19 cellular contexts compared by ENCODE assay signal in genomic region chr22:28246392-28246791, GRCh38.
A peak's percentile ranks its signal among the peaks of the same experiment; 100 is the strongest.
DNase-seq lines count a peak whose midpoint lies in the region; ATAC-seq and TF ChIP-seq lines count a peak whose summit lies in the region.
"Had no signal": no experiment of that assay in that cellular context is flagged by ENCODE, and none has a peak within 500 bp of the region (broad histone marks: within the 10 kb centered on the region; RNA-seq: fewer than 3 reads in every experiment).

No MANE protein-coding gene starts in this region.

- H3K4me3 ChIP-seq in choroid plexus epithelial cell (ENCODE audit: low read depth, low read length) (no peak overlapping the region), mesendoderm (ENCODE audit: low read length) (no peak overlapping the region)
- H3K4me3 ChIP-seq: A549, right atrium auricular region, upper lobe of left lung had no signal

- no peak overlapping the region for H3K18ac ChIP-seq in mesendoderm (ENCODE audit: low read length)

- no peak overlapping the region for H3K27ac ChIP-seq in mesendoderm (ENCODE audit: low read depth, low read length)
- H3K27ac ChIP-seq: A549, right atrium auricular region, upper lobe of left lung had no signal

- H3K79me1 ChIP-seq in mesendoderm (ENCODE audit: low read length) = no peaks in the 10 kb centered on the region

- no peaks in the 10 kb centered on the region for H3K36me3 ChIP-seq in mesendoderm (ENCODE audit: control insufficient read depth, insufficient read depth, low read length)
- H3K36me3 ChIP-seq: right atrium auricular region, upper lobe of left lung had no signal

- no peaks in the 10 kb centered on the region for H3K27me3 ChIP-seq in mesendoderm (ENCODE audit: insufficient read depth, low read length, poor library complexity)
- H3K27me3 ChIP-seq: right atrium auricular region, upper lobe of left lung had no signal

- H2BK5ac ChIP-seq in mesendoderm (ENCODE audit: low read length) = no peak overlapping the region

- TF ChIP-seq CTCF in choroid plexus epithelial cell (conservative IDR thresholded peaks at IDR 0.05; ENCODE audit: low read depth, low read length) = no peak

- WGBS in mesendoderm (ENCODE audit: extremely low coverage, insufficient coverage, low lambda C conversion rate) = no CpG with 5 or more reads among the region's 2 CpGs

- H2BK15ac ChIP-seq in mesendoderm (replicated peaks; ENCODE audit: low read depth) = no peak overlapping the region

- no peak overlapping the region for H3K56ac ChIP-seq in mesendoderm (ENCODE audit: low read length)

- DNase-seq in AG08395 (ENCODE audit: low spot score) (peak; percentile 57), HS-5 (ENCODE audit: low read depth) (peak; percentile 50), choroid plexus epithelial cell (ENCODE audit: low read depth) (peak; percentile 83), mesendoderm (peak; percentile 72), NCI-H2107 (lab: John Stamatoyannopoulos, UW) (no peak), ureter (ENCODE audit: low spot score) (no peak)
- DNase-seq in activated naive CD4-positive, alpha-beta T cell treated with anti-CD3 and anti-CD28 coated beads, Interleukin-2, amount 50 U/mL, for 16 hours = no peak
- DNase-seq: activated CD4-positive, CD25-positive, alpha-beta regulatory T cell; CD8-positive, alpha-beta memory T cell; DND-41; MV-4-11; NCI-H2081 treated with DMSO at 0.1 percent for 48 hours; NCI-H526; OCI-M1; T-helper 2 cell; upper lobe of left lung had no signal

- ATAC-seq in GM21447 (IDR thresholded peaks at IDR 0.05; ENCODE audit: unreplicated experiment) = no peak
- ATAC-seq: A549 had no signal

- no peak overlapping the region for H2AK5ac ChIP-seq in mesendoderm (ENCODE audit: low read length)

- no peak overlapping the region for H3K9ac ChIP-seq in mesendoderm (ENCODE audit: low read length)

- H4K8ac ChIP-seq in mesendoderm (ENCODE audit: low read depth, low read length) = no peak overlapping the region

- no peak overlapping the region for H2BK120ac ChIP-seq in mesendoderm (ENCODE audit: low read depth, low read length)

- H3K23ac ChIP-seq in mesendoderm (ENCODE audit: low read length) = no peak overlapping the region

- no peak overlapping the region for H3K4ac ChIP-seq in mesendoderm (ENCODE audit: low read depth, low read length)

- H3K4me1 ChIP-seq in mesendoderm (ENCODE audit: control insufficient read depth, low read depth, low read length) = peaks cover 3% of the 10 kb centered on the region

- no peak overlapping the region for H4K5ac ChIP-seq in mesendoderm (ENCODE audit: low read length)

- H3K4me2 ChIP-seq in mesendoderm (ENCODE audit: low read length) = no peak overlapping the region

- no peaks in the 10 kb centered on the region for H3K79me2 ChIP-seq in mesendoderm (ENCODE audit: control insufficient read depth, insufficient read depth, low read length)

Comparison
In these comparisons a context has a peak if more than half of its experiments do, and no peak if none do; other contexts are left out.
1. DNase-seq: peak in AG08395 (single experiment), HS-5 (single experiment), choroid plexus epithelial cell (single experiment) and mesendoderm (single experiment); none in NCI-H2107 (single experiment), ureter (single experiment) and activated naive CD4-positive, alpha-beta T cell treated with anti-CD3 and anti-CD28 coated beads, Interleukin-2, amount 50 U/mL, for 16 hours (single experiment).